In the genomic region with DNA sequence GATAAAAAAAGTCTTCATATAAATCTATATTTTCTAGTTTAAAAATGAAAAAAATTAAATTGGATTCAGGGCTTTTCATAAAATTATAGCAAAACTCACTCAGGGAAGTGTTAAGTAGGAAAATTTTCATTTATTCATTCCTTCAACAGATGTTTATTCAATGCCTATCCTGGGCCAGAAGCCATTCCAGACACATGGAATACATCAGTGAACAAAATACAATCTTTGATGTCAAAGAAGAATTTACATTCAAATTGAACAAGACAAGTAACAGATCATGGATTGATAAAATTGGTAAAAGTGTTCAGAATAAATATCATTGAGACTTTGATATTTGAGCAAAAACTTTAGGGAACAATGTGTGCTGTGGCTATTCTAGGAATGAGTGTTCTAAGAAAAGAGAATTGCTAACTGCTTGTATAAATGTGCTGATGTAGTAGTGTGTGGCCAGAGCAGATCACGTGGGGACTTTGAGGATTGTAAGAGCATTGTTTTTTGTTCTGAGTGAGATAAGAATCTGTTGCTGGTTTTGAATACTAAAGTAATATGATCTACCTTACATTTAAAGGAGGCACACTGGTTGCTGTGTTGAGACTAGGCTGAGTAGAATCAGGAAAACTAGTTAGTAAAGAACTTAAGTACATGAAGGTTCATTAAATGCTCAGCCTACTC, we compare ENCODE assay signal across 18 cellular contexts.
DNase-seq lines count a peak whose midpoint lies in the region; ATAC-seq and TF ChIP-seq lines count a peak whose summit lies in the region.
"Had no signal": no experiment of that assay in that cellular context is flagged by ENCODE, and none has a peak within 500 bp of the region (broad histone marks: within the 10 kb centered on the region; RNA-seq: fewer than 3 reads in every experiment).

No MANE protein-coding gene starts in this region.

- H4K91ac ChIP-seq in mesenchymal stem cell (ENCODE audit: low read length) = no peak overlapping the region

- in situ Hi-C loops in mammary epithelial cell (cut with MboI; ENCODE audit: low sequenced_read_pairs in 2 of 2) = no loop called here

- DNase-seq in cardiac muscle cell (ENCODE audit: low read depth in 1 of 2, low spot score in 1 of 2) = peak; percentile 14 to 33
- no peak for DNase-seq in right atrium auricular region (ENCODE audit: low spot score)
- DNase-seq in mammary epithelial cell = peak; percentile 76
- peak; percentile 22 for DNase-seq in mesenchymal stem cell
- no peak for DNase-seq in NCI-H2171 (lab: John Stamatoyannopoulos, UW)
- no peak for DNase-seq in middle frontal gyrus (ENCODE audit: extremely low spot score, low spot score)
- DNase-seq: activated CD4-positive, alpha-beta T cell treated with anti-CD3 and anti-CD28 coated beads for 36 hours; activated T-cell treated with anti-CD3 and anti-CD28 coated beads, Interleukin-2, amount 50 U/mL, for 48 hours; amniotic stem cell; Karpas-422; kidney; NCI-H2081; SW 1271 had no signal

- H3K9ac ChIP-seq in mammary epithelial cell (ENCODE audit: insufficient read depth, low read length) (no peak overlapping the region), mesenchymal stem cell (ENCODE audit: low read length) (no peak overlapping the region)

- no peak overlapping the region for H2BK15ac ChIP-seq in mesenchymal stem cell (ENCODE audit: low read depth, poor library complexity, severe bottlenecking)

- no peak overlapping the region for H2BK12ac ChIP-seq in mesenchymal stem cell (ENCODE audit: low read length in 2 of 2)

- H3K14ac ChIP-seq in mesenchymal stem cell (ENCODE audit: low read length in 2 of 2) = no peak overlapping the region

- TF ChIP-seq CTCF in cardiac muscle cell (IDR thresholded peaks at IDR 0.05; ENCODE audit: low read depth, low read length) (no peak), right atrium auricular region (IDR thresholded peaks at IDR 0.05) (no peak), mammary epithelial cell (conservative IDR thresholded peaks at IDR 0.05 in 1 of 2, IDR thresholded peaks at IDR 0.05 in 1 of 2; ENCODE audit: extremely low read depth in 1 of 2, insufficient read depth in 1 of 2, low read depth in 1 of 2, low read length in 2 of 2) (no peak)

- no peak overlapping the region for H2BK5ac ChIP-seq in mesenchymal stem cell (ENCODE audit: low read depth, low read length, poor library complexity, severe bottlenecking)

- no peak overlapping the region for H3K18ac ChIP-seq in mesenchymal stem cell (ENCODE audit: low read depth in 1 of 2, low read length in 2 of 2)

- no peaks in the 10 kb centered on the region for H3K27me3 ChIP-seq in cardiac muscle cell
- H3K27me3 ChIP-seq in right atrium auricular region = no peaks in the 10 kb centered on the region
- no peaks in the 10 kb centered on the region for H3K27me3 ChIP-seq in mammary epithelial cell (ENCODE audit: insufficient read depth, low read length)
- H3K27me3 ChIP-seq in mesenchymal stem cell (ENCODE audit: control insufficient read depth in 1 of 2, insufficient read depth in 1 of 2, low read length in 2 of 2) = no peaks in the 10 kb centered on the region
- H3K27me3 ChIP-seq: dorsolateral prefrontal cortex, gastroesophageal sphincter, tibial artery had no signal

- H3K4me1 ChIP-seq in cardiac muscle cell (ENCODE audit: low read depth) = peaks cover 7% of the 10 kb centered on the region
- H3K4me1 ChIP-seq in right atrium auricular region = no peaks in the 10 kb centered on the region
- H3K4me1 ChIP-seq in mammary epithelial cell (ENCODE audit: insufficient read depth, low read length) = no peaks in the 10 kb centered on the region
- no peaks in the 10 kb centered on the region for H3K4me1 ChIP-seq in mesenchymal stem cell (ENCODE audit: control insufficient read depth, insufficient read depth, low read depth, low read length)
- H3K4me1 ChIP-seq: gastroesophageal sphincter, tibial artery had no signal

- ATAC-seq in HG03571 (IDR thresholded peaks at IDR 0.05; ENCODE audit: unreplicated experiment) = no peak
- ATAC-seq in GM19023 (IDR thresholded peaks at IDR 0.05; ENCODE audit: unreplicated experiment) = no peak
- ATAC-seq: activated CD4-positive, alpha-beta T cell treated with anti-CD3 and anti-CD28 coated beads for 36 hours; gastroesophageal sphincter had no signal

- H3K79me1 ChIP-seq in mesenchymal stem cell (replicated peaks; ENCODE audit: low read length, poor library complexity, severe bottlenecking) = no peaks in the 10 kb centered on the region

- H3K27ac ChIP-seq in cardiac muscle cell (no peak overlapping the region), right atrium auricular region (no peak overlapping the region), mammary epithelial cell (ENCODE audit: insufficient read depth, low read depth, low read length) (no peak overlapping the region), mesenchymal stem cell (ENCODE audit: low read length, poor library complexity, severe bottlenecking) (no peak overlapping the region)
- H3K27ac ChIP-seq: dorsolateral prefrontal cortex, gastroesophageal sphincter, tibial artery had no signal

- WGBS in mammary epithelial cell (ENCODE audit: low coverage, missing lambda C conversion rate) = 13% methylated on average over 1 of the region's 1 CpG
- 14% methylated on average over 1 of the region's 1 CpG for WGBS in mesenchymal stem cell

- H3K4me3 ChIP-seq in cardiac muscle cell (no peak overlapping the region), right atrium auricular region (no peak overlapping the region), mammary epithelial cell (replicated peaks in 1 of 3; ENCODE audit: insufficient read depth in 1 of 3, low read depth in 2 of 3, low read length in 3 of 3) (no peak overlapping the region), mesenchymal stem cell (ENCODE audit: insufficient read depth in 1 of 2, low read depth in 1 of 2, low read length in 2 of 2) (no peak overlapping the region)
- H3K4me3 ChIP-seq: dorsolateral prefrontal cortex, gastroesophageal sphincter, tibial artery had no signal

- H3K4me2 ChIP-seq in mammary epithelial cell (ENCODE audit: insufficient read depth, low read depth, low read length) = peak overlapping the region; percentile 11
- no peak overlapping the region for H3K4me2 ChIP-seq in mesenchymal stem cell (ENCODE audit: low read length, poor library complexity, severe bottlenecking)

- no peak overlapping the region for H2BK120ac ChIP-seq in mesenchymal stem cell (ENCODE audit: low read depth, low read length)

- no peak overlapping the region for H2AK5ac ChIP-seq in mesenchymal stem cell (ENCODE audit: low read length, severe bottlenecking)

- dilution Hi-C loops in mammary epithelial cell (cut with HindIII; ENCODE audit: low sequenced_read_pairs) = no loop called here

- intact Hi-C loops in mammary epithelial cell (cut with micrococcal nuclease) = no loop called here

- H3K36me3 ChIP-seq in cardiac muscle cell = no peaks in the 10 kb centered on the region
- H3K36me3 ChIP-seq in right atrium auricular region = no peaks in the 10 kb centered on the region
- no peaks in the 10 kb centered on the region for H3K36me3 ChIP-seq in mammary epithelial cell (ENCODE audit: insufficient read depth, low read length)
- no peaks in the 10 kb centered on the region for H3K36me3 ChIP-seq in mesenchymal stem cell (ENCODE audit: control insufficient read depth in 1 of 2, insufficient read depth in 2 of 2, low read depth in 1 of 2, low read length in 2 of 2)
- H3K36me3 ChIP-seq: gastroesophageal sphincter, tibial artery had no signal

- no peak overlapping the region for H3K23ac ChIP-seq in mesenchymal stem cell (ENCODE audit: low read length in 2 of 2)

- no peaks in the 10 kb centered on the region for H4K20me1 ChIP-seq in mammary epithelial cell (ENCODE audit: insufficient read depth, low read length)

- H3K4ac ChIP-seq in mesenchymal stem cell (ENCODE audit: low read depth in 1 of 2, low read length in 2 of 2) = no peak overlapping the region

- CTCF ChIA-PET in mammary epithelial cell (lab: Charles Lee; ENCODE audit: low non-redundant PET) = no interaction called here

- no peaks in the 10 kb centered on the region for H3K9me3 ChIP-seq in cardiac muscle cell (ENCODE audit: low read depth)
- H3K9me3 ChIP-seq in right atrium auricular region = no peaks in the 10 kb centered on the region
- no peaks in the 10 kb centered on the region for H3K9me3 ChIP-seq in mammary epithelial cell (replicated peaks; ENCODE audit: insufficient read depth, low read length)
- no peaks in the 10 kb centered on the region for H3K9me3 ChIP-seq in mesenchymal stem cell (ENCODE audit: control insufficient read depth, low read length)
- H3K9me3 ChIP-seq: gastroesophageal sphincter, tibial artery had no signal

- peak overlapping the region; percentile 34 for H2AFZ ChIP-seq in mammary epithelial cell (ENCODE audit: low read depth, low read length)
- no peak overlapping the region for H2AFZ ChIP-seq in mesenchymal stem cell (ENCODE audit: low read depth, low read length)

- BruUV-seq in mammary epithelial cell (replicated peaks; lab: Mats Ljungman, UMichigan) = no TSS peak

- no peaks in the 10 kb centered on the region for H3K79me2 ChIP-seq in mammary epithelial cell (ENCODE audit: insufficient read depth, low read length)

- H4K8ac ChIP-seq in mesenchymal stem cell (ENCODE audit: low read length) = no peak overlapping the region

Comparison
In these comparisons a context has a peak if more than half of its experiments do, and no peak if none do; other contexts are left out.
1. DNase-seq: peak in cardiac muscle cell (2 of 2), mammary epithelial cell (single experiment) and mesenchymal stem cell (single experiment); none in right atrium auricular region (single experiment), NCI-H2171 (single experiment) and middle frontal gyrus (single experiment).